ENCODE assay signal across 8 cellular contexts in the genomic region with DNA sequence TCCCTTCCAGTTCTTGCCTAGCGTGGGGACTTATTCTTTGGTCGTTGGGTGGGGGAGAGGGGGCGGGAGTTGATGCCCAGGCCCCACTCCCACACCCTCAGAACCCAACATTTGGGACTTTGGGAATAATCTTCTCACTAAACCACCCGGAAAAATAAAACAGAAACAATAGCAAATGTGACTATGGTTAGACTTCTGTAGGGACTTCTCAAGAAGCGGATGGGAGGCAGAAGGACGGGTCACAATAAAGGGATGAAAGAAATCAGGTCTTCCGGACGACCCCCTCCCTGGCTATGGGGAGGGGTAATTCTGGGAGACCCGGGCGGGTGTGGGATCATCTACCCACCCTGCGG. TPM values are rescaled to one million over a fixed set of nuclear protein-coding genes. Genes with fewer than 3 reads are reported as not detected.
DNase-seq lines count a peak whose midpoint lies in the region; ATAC-seq and TF ChIP-seq lines count a peak whose summit lies in the region.

No MANE protein-coding gene starts in this region.

- H3K4me1 ChIP-seq in Karpas-422 (ENCODE audit: low read length) = peaks cover 46% of the 10 kb centered on the region
- H3K4me1 ChIP-seq in colonic mucosa = peaks cover 21% of the 10 kb centered on the region
- H3K4me1 ChIP-seq in neuron (ENCODE audit: insufficient read depth, low read length) = peaks cover 11% of the 10 kb centered on the region

- H3K27me3 ChIP-seq in Karpas-422 (ENCODE audit: low read length) (no peaks in the 10 kb centered on the region), colonic mucosa (peaks cover 51% of the 10 kb centered on the region), neuron (ENCODE audit: insufficient read depth, low read length) (peaks cover 5% of the 10 kb centered on the region)

- no peaks in the 10 kb centered on the region for H3K79me2 ChIP-seq in Karpas-422 (ENCODE audit: low read length)

- H3K9ac ChIP-seq in Karpas-422 (ENCODE audit: low read length) (peak overlapping the region; percentile 67), colonic mucosa (ENCODE audit: low read depth in 2 of 2, low read length in 2 of 2) (peak overlapping the region in 1 of 2 donors; percentile 26)

- intact Hi-C loops in colonic mucosa (cut with DNase I) = no loop called here

- DNase-seq in Karpas-422 = no peak
- no peak for DNase-seq in colonic mucosa
- no peak for DNase-seq in mesenteric fat pad (ENCODE audit: low spot score)

- no peaks in the 10 kb centered on the region for H4K20me1 ChIP-seq in Karpas-422 (ENCODE audit: insufficient read depth, low read depth, low read length)

- no peaks in the 10 kb centered on the region for H3K9me2 ChIP-seq in Karpas-422 (replicated peaks; ENCODE audit: insufficient read depth, low read length)

- peak overlapping the region; percentile 70 for H3K4me3 ChIP-seq in Karpas-422 (ENCODE audit: low read length)
- peak overlapping the region; percentile 9 for H3K4me3 ChIP-seq in colonic mucosa
- H3K4me3 ChIP-seq in neuron (ENCODE audit: low read length) = peak overlapping the region; percentile 25

- ATAC-seq in HG03039 (IDR thresholded peaks at IDR 0.05; ENCODE audit: unreplicated experiment) (no peak), GM21825 (IDR thresholded peaks at IDR 0.05; ENCODE audit: unreplicated experiment) (no peak)
- ATAC-seq in activated CD4-positive, CD25-positive, alpha-beta regulatory T cell treated with anti-CD3 and anti-CD28 coated beads, Interleukin-2, amount 50 U/mL, for 24 hours = no peak

- no peaks in the 10 kb centered on the region for H3K9me3 ChIP-seq in Karpas-422 (ENCODE audit: low read length)
- H3K9me3 ChIP-seq in colonic mucosa = no peaks in the 10 kb centered on the region
- H3K9me3 ChIP-seq in neuron (ENCODE audit: low read length) = no peaks in the 10 kb centered on the region

- TF ChIP-seq CTCF in C4-2B (conservative IDR thresholded peaks at IDR 0.05) (peak; percentile 72), colonic mucosa (IDR thresholded peaks at IDR 0.05) (no peak)

- peak overlapping the region; percentile 72 for H3K4me2 ChIP-seq in Karpas-422 (ENCODE audit: low read depth, low read length, poor library complexity, severe bottlenecking)

- H2AFZ ChIP-seq in Karpas-422 (ENCODE audit: low read length) = peak overlapping the region; percentile 68
- no peak overlapping the region for H2AFZ ChIP-seq in neuron (ENCODE audit: low read depth, low read length)

- H3K27ac ChIP-seq in C4-2B (peak overlapping the region; percentile 8; the same call in 1 of the 2 replicates), Karpas-422 (ENCODE audit: low read length) (peak overlapping the region; percentile 67), colonic mucosa (no peak overlapping the region)

- H3K36me3 ChIP-seq in Karpas-422 (ENCODE audit: insufficient read depth, low read length) (no peaks in the 10 kb centered on the region), colonic mucosa (no peaks in the 10 kb centered on the region), neuron (ENCODE audit: insufficient read depth, low read length) (no peaks in the 10 kb centered on the region)

RNA-seq across cellular contexts. Expression of a gene that starts 28.5 kb away (rescaled TPM):
- total RNA-seq in Karpas-422 (2014; rRNA removed; shearing (Covaris generic); ENCODE audit: low replicate concordance) = 39.8 and 43.3 TPM in 2 replicates
- 10 to 100 TPM; 22.0 to 31.0 TPM for total RNA-seq in colonic mucosa
- total RNA-seq in mesenteric fat pad = 23.4 TPM

Comparison
In these comparisons a context has a peak if more than half of its experiments do, and no peak if none do; other contexts are left out.
1. H3K4me3 ChIP-seq: peak in every context shown above with its lines; median percentile 70 in Karpas-422; 25 in neuron; 9 in colonic mucosa.